ENCODE assay signal across 29 cellular contexts in the genomic region with DNA sequence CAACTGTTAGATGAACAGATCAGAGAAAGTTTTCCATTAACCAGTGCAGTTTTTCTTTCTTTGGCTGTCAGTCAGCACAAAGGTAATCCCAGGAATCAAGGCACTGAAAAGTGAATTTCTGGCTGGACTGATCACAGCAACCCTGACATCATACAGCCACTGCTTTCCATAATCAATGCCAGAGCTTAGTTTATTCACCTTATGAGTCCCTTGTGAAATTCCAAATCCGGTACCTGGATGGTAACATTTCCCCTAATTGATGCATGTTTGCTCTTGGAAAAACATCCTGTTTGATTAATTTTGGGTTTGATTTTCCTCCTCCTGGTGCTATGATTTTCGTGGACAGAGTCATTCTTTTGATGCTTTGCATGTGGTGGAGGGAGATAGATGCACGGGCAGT.
"Had no signal": no experiment of that assay in that cellular context is flagged by ENCODE, and none has a peak within 500 bp of the region (broad histone marks: within the 10 kb centered on the region; RNA-seq: fewer than 3 reads in every experiment).

No MANE protein-coding gene starts in this region.

- H3K79me2 ChIP-seq: parathyroid adenoma had no signal

- H3K4me2 ChIP-seq: smooth muscle cell had no signal

- ATAC-seq: naive thymus-derived CD8-positive, alpha-beta T cell; natural killer cell treated with Interleukin-12 subunit alpha and Interleukin-12 subunit beta and Interleukin-15 and Interleukin-18, amount 100 ng/mL, for 72 hours; psoas muscle; right cardiac atrium; sciatic nerve; stimulated activated memory B cell treated with anti-CD40 and anti-IgM and Interleukin-4, amounts not matched to agents 10 μg/mL and 1 μg/mL and 100 μg/mL, for 72 hours; stimulated activated naive CD8-positive, alpha-beta T cell treated with anti-CD3 and anti-CD28 coated beads, Interleukin-15, amount 100 ng/mL, for 72 hours; stimulated activated naive CD8-positive, alpha-beta T cell treated with anti-CD3 and anti-CD28 coated beads, Interleukin-15, Interleukin-2, amounts not matched to agents 100 U/mL and 50 U/mL, for 24 hours; upper lobe of right lung had no signal

- H3K4me1 ChIP-seq: parathyroid adenoma, psoas muscle, spleen, suprapubic skin, testis, tibial artery, transverse colon, upper lobe of right lung, uterus had no signal

- H3K27me3 ChIP-seq: ovary, spleen, suprapubic skin, testis, tibial artery, transverse colon, upper lobe of right lung, uterus had no signal

- H3K27ac ChIP-seq: ovary, parathyroid adenoma, psoas muscle, skin epidermis, spleen, suprapubic skin, testis, tibial artery, transverse colon, upper lobe of right lung, uterus had no signal

- H3K9me3 ChIP-seq: ovary, psoas muscle, spleen, suprapubic skin, testis, tibial artery, transverse colon, upper lobe of right lung, uterus had no signal

- H2AFZ ChIP-seq: parathyroid adenoma had no signal

- H3K4me3 ChIP-seq: ovary, psoas muscle, skin epidermis, smooth muscle cell, spleen, suprapubic skin, testis, tibial artery, transverse colon, upper lobe of right lung, uterus had no signal

- DNase-seq: naive thymus-derived CD8-positive, alpha-beta T cell; nephron progenitor cell; occipital lobe; ovary; posterior cingulate gyrus; psoas muscle; right cardiac atrium; spleen; stimulated activated CD4-positive, alpha-beta T cell treated with anti-CD3 and anti-CD28 coated beads, Interleukin-12 subunit alpha, Interleukin-12 subunit beta, amount 100 ng/mL, for 4 hours; stimulated activated CD4-positive, alpha-beta T cell treated with anti-CD3 and anti-CD28 coated beads, Interleukin-1b, Interleukin-23, amount 100 ng/mL, for 48 hours; stimulated activated CD4-positive, alpha-beta T cell treated with anti-CD3 and anti-CD28 coated beads, Interleukin-4, amount 100 ng/mL, for 1 hour; stimulated activated CD4-positive, alpha-beta T cell treated with anti-CD3 and anti-CD28 coated beads, Interleukin-4, amount 100 ng/mL, for 4 hours; stimulated activated CD8-positive, alpha-beta memory T cell treated with anti-CD3 and anti-CD28 coated beads, Interleukin-4, amount 100 ng/mL, for 48 hours; stimulated activated naive CD4-positive, alpha-beta T cell; stimulated activated naive CD8-positive, alpha-beta T cell treated with anti-CD3 and anti-CD28 coated beads, Interleukin-15, amount 100 ng/mL, for 72 hours; stimulated activated naive CD8-positive, alpha-beta T cell treated with anti-CD3 and anti-CD28 coated beads, Interleukin-15, Interleukin-2, amounts not matched to agents 100 U/mL and 50 U/mL, for 24 hours; substantia nigra; testis; tibial artery; transverse colon; upper lobe of right lung; uterus had no signal

- H3K9ac ChIP-seq: parathyroid adenoma had no signal

- H3K36me3 ChIP-seq: ovary, spleen, suprapubic skin, tibial artery, transverse colon, upper lobe of right lung, uterus had no signal
